21 cellular contexts compared by ENCODE assay signal in the genomic region with DNA sequence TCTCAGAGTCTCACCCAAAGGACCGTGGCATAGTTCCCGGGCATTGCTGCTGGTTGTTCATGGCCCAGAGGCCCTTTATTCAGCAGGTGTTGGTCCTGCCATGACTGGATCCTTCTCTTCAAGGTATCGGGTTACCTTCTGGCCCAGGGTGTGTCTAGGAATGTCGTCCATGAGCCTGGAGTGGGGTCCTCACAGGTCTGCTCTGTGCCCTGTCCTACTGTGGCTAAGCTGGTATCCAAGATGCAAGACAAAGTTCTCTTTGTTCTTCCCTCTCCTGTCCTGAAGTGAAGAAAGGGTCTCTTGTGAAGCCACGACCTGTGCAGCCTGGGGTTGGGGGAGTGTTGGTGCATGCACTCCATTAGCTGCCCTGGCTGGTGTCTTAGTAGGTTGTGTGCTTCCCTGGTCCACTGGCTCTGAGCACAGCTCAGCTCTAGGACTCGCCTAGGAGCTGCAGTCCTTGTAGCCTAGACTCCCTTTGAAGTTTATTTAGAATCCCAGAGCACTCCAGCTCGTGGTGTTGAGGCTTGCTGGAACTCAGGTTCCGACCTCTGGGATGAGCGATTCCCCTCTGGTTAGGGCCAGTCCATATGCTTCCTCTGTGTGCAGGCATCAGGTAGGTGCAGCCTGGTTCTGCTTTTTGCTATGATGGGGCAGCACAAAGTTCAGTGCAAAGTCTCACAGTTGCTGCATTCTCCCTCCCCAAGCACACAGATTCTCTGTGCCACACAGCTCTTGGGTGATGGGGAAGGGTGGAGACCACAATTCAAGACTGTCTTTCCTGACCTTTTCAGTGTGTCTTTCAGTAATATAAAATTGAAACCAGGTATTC.
"Had no signal": no experiment of that assay in that cellular context is flagged by ENCODE, and none has a peak within 500 bp of the region (broad histone marks: within the 10 kb centered on the region; RNA-seq: fewer than 3 reads in every experiment).

No MANE protein-coding gene starts in this region.

- H3K4me1 Mint-ChIP-seq: activated naive CD4-positive, alpha-beta T cell treated with anti-CD3 and anti-CD28 coated beads, Interleukin-2, amount 50 U/mL, for 24 hours; central memory CD8-positive, alpha-beta T cell; naive B cell had no signal

- H3K27ac Mint-ChIP-seq: activated CD8-positive, alpha-beta T cell treated with anti-CD3 and anti-CD28 coated beads, Interleukin-2, amount 10 ng/mL, durations not matched to agents 7 days and 5 days; activated naive CD4-positive, alpha-beta T cell treated with anti-CD3 and anti-CD28 coated beads, Interleukin-2, amount 50 U/mL, for 24 hours; activated T-helper 1 cell treated with anti-CD3 and anti-CD28 coated beads, Interleukin-12 subunit alpha, Interleukin-12 subunit beta, Interleukin-2, Interleukin-4 antibody, amounts not matched to agents 30 ng/mL and 10 ng/mL and 1 ng/mL, durations not matched to agents 14 hours and 24 hours and 36 hours; naive B cell had no signal

- H3K27me3 Mint-ChIP-seq: activated naive CD4-positive, alpha-beta T cell treated with anti-CD3 and anti-CD28 coated beads, Interleukin-2, amount 50 U/mL, for 24 hours; central memory CD8-positive, alpha-beta T cell; naive B cell had no signal

- DNase-seq: activated CD4-positive, alpha-beta T cell treated with anti-CD3 and anti-CD28 coated beads for 1 hour; activated CD4-positive, alpha-beta T cell treated with anti-CD3 and anti-CD28 coated beads, Interleukin-2, amount 50 U/mL, for 1 hour; activated CD8-positive, alpha-beta T cell treated with anti-CD3 and anti-CD28 coated beads, Interleukin-2, amount 10 ng/mL, durations not matched to agents 7 days and 5 days; activated gamma-delta T cell; adrenal gland; esophagus squamous epithelium; gastrocnemius medialis; lower lobe of right lung; mesendoderm; naive B cell; occipital lobe; right lobe of liver; stimulated activated CD4-positive, alpha-beta T cell treated with anti-CD3 and anti-CD28 coated beads, Interleukin-1b, Interleukin-23, amount 100 ng/mL, for 48 hours; stomach; T-helper 1 cell; trophoblast cell; WERI-Rb-1 had no signal

- H3K27me3 ChIP-seq: adrenal gland, esophagus squamous epithelium, gastrocnemius medialis, right lobe of liver, stomach had no signal

- H3K27ac ChIP-seq: adrenal gland, esophagus squamous epithelium, gastrocnemius medialis, lower lobe of right lung, right lobe of liver, skin epidermis, stomach, WERI-Rb-1 had no signal

- H3K36me3 ChIP-seq: adrenal gland, gastrocnemius medialis, lower lobe of right lung, right lobe of liver, WERI-Rb-1 had no signal

- H3K9me3 Mint-ChIP-seq: central memory CD8-positive, alpha-beta T cell had no signal

- H3K4me1 ChIP-seq: adrenal gland, esophagus squamous epithelium, gastrocnemius medialis, lower lobe of right lung, right lobe of liver, stomach had no signal

- ATAC-seq: activated CD8-positive, alpha-beta T cell treated with anti-CD3 and anti-CD28 coated beads, Interleukin-2, amount 10 ng/mL, durations not matched to agents 7 days and 5 days; gastrocnemius medialis had no signal

- H3K4me3 Mint-ChIP-seq: activated CD8-positive, alpha-beta T cell treated with anti-CD3 and anti-CD28 coated beads, Interleukin-2, amount 10 ng/mL, durations not matched to agents 7 days and 5 days; activated naive CD4-positive, alpha-beta T cell treated with anti-CD3 and anti-CD28 coated beads, Interleukin-2, amount 50 U/mL, for 24 hours; activated T-helper 1 cell treated with anti-CD3 and anti-CD28 coated beads, Interleukin-12 subunit alpha, Interleukin-12 subunit beta, Interleukin-2, Interleukin-4 antibody, amounts not matched to agents 30 ng/mL and 10 ng/mL and 1 ng/mL, durations not matched to agents 14 hours and 24 hours and 36 hours; central memory CD8-positive, alpha-beta T cell; naive B cell had no signal

- H3K4me3 ChIP-seq: adrenal gland, esophagus squamous epithelium, gastrocnemius medialis, lower lobe of right lung, right lobe of liver, skin epidermis, stomach had no signal
